ENCODE assay signal across 12 cellular contexts in the genomic region with DNA sequence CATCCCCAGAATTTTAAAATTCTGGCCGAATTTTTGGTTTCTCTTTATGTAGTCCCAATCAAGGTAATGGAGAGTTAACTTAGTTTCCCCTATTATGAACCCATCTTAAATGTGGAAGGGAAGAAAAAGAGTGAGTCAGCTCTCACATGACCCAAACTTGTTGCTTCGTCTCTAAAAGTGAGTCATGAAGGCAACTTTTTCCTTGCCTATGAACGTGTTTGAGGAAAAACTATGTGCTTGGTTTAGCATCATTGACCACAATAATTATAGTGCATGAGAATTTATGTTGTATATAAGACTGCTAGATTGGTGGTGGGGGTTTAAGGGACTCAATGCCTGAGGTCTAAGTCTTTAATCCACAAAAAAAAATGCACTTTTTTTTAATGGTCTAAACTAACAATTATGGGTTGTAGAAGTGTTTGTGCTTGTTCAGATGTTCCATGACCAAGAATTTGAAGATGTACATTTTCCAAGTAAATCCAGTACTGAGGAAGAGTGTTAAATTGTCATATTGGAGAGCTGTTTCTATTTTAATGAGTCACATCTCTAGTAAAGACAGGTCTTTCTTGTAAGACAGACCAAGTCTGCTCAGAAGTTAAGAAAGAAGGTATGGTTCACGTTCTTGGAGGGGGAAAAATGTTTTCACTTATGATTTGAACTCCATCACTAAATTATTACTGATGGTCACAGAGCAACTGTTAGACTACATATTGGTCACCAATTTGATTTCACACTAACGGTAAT.
DNase-seq lines count a peak whose midpoint lies in the region; ATAC-seq and TF ChIP-seq lines count a peak whose summit lies in the region.
"Had no signal": no experiment of that assay in that cellular context is flagged by ENCODE, and none has a peak within 500 bp of the region (broad histone marks: within the 10 kb centered on the region; RNA-seq: fewer than 3 reads in every experiment).

No MANE protein-coding gene starts in this region.

- ATAC-seq in stimulated activated naive CD8-positive, alpha-beta T cell treated with anti-CD3 and anti-CD28 coated beads, Interleukin-15, Interleukin-2, amounts not matched to agents 100 U/mL and 50 U/mL, for 24 hours, result peak; percentile 32
- ATAC-seq in stimulated activated naive CD8-positive, alpha-beta T cell treated with anti-CD3 and anti-CD28 coated beads, Interleukin-15, amount 100 ng/mL, for 72 hours, result no peak
- ATAC-seq in SK-N-SH treated with all-trans-retinoic acid at 6 μM for 48 hours (peak; percentile 60), aorta (ENCODE audit: low FRiP score) (peak; percentile 69), HG03460 (IDR thresholded peaks at IDR 0.05; ENCODE audit: unreplicated experiment) (no peak)

- WGBS in aorta, 2 donors, result 40 to 56% methylated on average over 5 of the region's 5 CpGs

- intact Hi-C loops in aorta (cut with DNase I), result no loop called here

- no peaks in the 10 kb centered on the region for H3K4me1 Mint-ChIP-seq in stimulated activated naive CD8-positive, alpha-beta T cell treated with anti-CD3 and anti-CD28 coated beads, Interleukin-15, amount 100 ng/mL, for 72 hours
- H3K4me1 Mint-ChIP-seq: IgD-negative memory B cell had no signal

- no peaks in the 10 kb centered on the region for H3K27me3 Mint-ChIP-seq in stimulated activated naive CD8-positive, alpha-beta T cell treated with anti-CD3 and anti-CD28 coated beads, Interleukin-15, amount 100 ng/mL, for 72 hours
- H3K27me3 Mint-ChIP-seq: activated CD4-positive, alpha-beta memory T cell treated with anti-CD3 and anti-CD28 coated beads for 36 hours had no signal

- H3K36me3 ChIP-seq in aorta (ENCODE audit: control insufficient read depth in 1 of 2, insufficient read depth in 2 of 2, low read length in 1 of 2) (no peaks in the 10 kb centered on the region), SJCRH30 (no peaks in the 10 kb centered on the region)

- H3K9me3 Mint-ChIP-seq in stimulated activated naive CD8-positive, alpha-beta T cell treated with anti-CD3 and anti-CD28 coated beads, Interleukin-15, amount 100 ng/mL, for 72 hours, result no peaks in the 10 kb centered on the region
- H3K9me3 Mint-ChIP-seq: IgD-negative memory B cell had no signal

- no peak overlapping the region for H3K27ac Mint-ChIP-seq in stimulated activated naive CD8-positive, alpha-beta T cell treated with anti-CD3 and anti-CD28 coated beads, Interleukin-15, amount 100 ng/mL, for 72 hours
- H3K27ac Mint-ChIP-seq: activated CD4-positive, alpha-beta memory T cell treated with anti-CD3 and anti-CD28 coated beads for 36 hours; IgD-negative memory B cell had no signal

- H3K4me3 ChIP-seq in foreskin fibroblast (ENCODE audit: low read depth in 1 of 2, low read length in 2 of 2) (no peak overlapping the region), aorta (ENCODE audit: low read length in 2 of 2) (no peak overlapping the region), SJCRH30 (no peak overlapping the region)
- H3K4me3 ChIP-seq: psoas muscle had no signal

- no peak for DNase-seq in stimulated activated naive CD8-positive, alpha-beta T cell treated with anti-CD3 and anti-CD28 coated beads, Interleukin-15, Interleukin-2, amounts not matched to agents 100 U/mL and 50 U/mL, for 24 hours
- no peak for DNase-seq in stimulated activated naive CD8-positive, alpha-beta T cell treated with anti-CD3 and anti-CD28 coated beads, Interleukin-15, amount 100 ng/mL, for 72 hours
- DNase-seq in foreskin fibroblast, result peak; percentile 83 to 90
- DNase-seq in aorta, result no peak
- no peak for DNase-seq in NCI-H510A (lab: John Stamatoyannopoulos, UW)
- DNase-seq in SJCRH30, result no peak
- DNase-seq: activated CD4-positive, alpha-beta memory T cell treated with anti-CD3 and anti-CD28 coated beads for 36 hours; cerebellar nuclear complex; psoas muscle had no signal

- H3K27ac ChIP-seq in aorta (ENCODE audit: low read depth in 1 of 2, low read length in 2 of 2) (no peak overlapping the region), SJCRH30 (no peak overlapping the region)
- H3K27ac ChIP-seq: psoas muscle had no signal

- no peaks in the 10 kb centered on the region for H3K4me1 ChIP-seq in aorta (ENCODE audit: control insufficient read depth in 1 of 2, insufficient read depth in 2 of 2, low read length in 2 of 2)
- H3K4me1 ChIP-seq in SJCRH30, result no peaks in the 10 kb centered on the region
- H3K4me1 ChIP-seq: psoas muscle had no signal

- no peak overlapping the region for H3K4me3 Mint-ChIP-seq in stimulated activated naive CD8-positive, alpha-beta T cell treated with anti-CD3 and anti-CD28 coated beads, Interleukin-15, amount 100 ng/mL, for 72 hours
- H3K4me3 Mint-ChIP-seq: activated CD4-positive, alpha-beta memory T cell treated with anti-CD3 and anti-CD28 coated beads for 36 hours; IgD-negative memory B cell had no signal

- TF ChIP-seq CTCF in foreskin fibroblast (IDR thresholded peaks at IDR 0.05; ENCODE audit: low read depth, low read length), result no peak

- H3K9me3 ChIP-seq in aorta (ENCODE audit: control insufficient read depth, low read length) (peaks cover 1% of the 10 kb centered on the region), SJCRH30 (replicated peaks) (no peaks in the 10 kb centered on the region)
- H3K9me3 ChIP-seq: psoas muscle had no signal

- H3K27me3 ChIP-seq in aorta (ENCODE audit: control insufficient read depth in 1 of 2, insufficient read depth in 2 of 2, low read length in 1 of 2) (no peaks in the 10 kb centered on the region), SJCRH30 (no peaks in the 10 kb centered on the region)

TF ChIP-seq in SK-N-SH treated with all-trans-retinoic acid at 6 μM for 48 hours, 23 proteins besides CTCF, POLR2A, EP300 and RAD21:
- no peak for TF ChIP-seq GLIS3 (CRISPR knock-in tag; IDR thresholded peaks at IDR 0.05)
- TF ChIP-seq ISL1 (CRISPR knock-in tag; IDR thresholded peaks at IDR 0.05), result 0 out of 2 replicates have a peak, but pooled peaks have one; percentile 1
- peak; percentile 47; the same call in 1 of the 2 replicates for TF ChIP-seq ZFP3 (CRISPR knock-in tag; IDR thresholded peaks at IDR 0.05)
- TF ChIP-seq, protein P1, sequence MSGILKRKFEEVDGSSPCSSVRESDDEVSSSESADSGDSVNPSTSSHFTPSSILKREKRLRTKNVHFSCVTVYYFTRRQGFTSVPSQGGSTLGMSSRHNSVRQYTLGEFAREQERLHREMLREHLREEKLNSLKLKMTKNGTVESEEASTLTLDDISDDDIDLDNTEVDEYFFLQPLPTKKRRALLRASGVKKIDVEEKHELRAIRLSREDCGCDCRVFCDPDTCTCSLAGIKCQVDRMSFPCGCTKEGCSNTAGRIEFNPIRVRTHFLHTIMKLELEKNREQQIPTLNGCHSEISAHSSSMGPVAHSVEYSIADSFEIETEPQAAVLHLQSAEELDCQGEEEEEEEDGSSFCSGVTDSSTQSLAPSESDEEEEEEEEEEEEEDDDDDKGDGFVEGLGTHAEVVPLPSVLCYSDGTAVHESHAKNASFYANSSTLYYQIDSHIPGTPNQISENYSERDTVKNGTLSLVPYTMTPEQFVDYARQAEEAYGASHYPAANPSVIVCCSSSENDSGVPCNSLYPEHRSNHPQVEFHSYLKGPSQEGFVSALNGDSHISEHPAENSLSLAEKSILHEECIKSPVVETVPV (CRISPR knock-in tag; IDR thresholded peaks at IDR 0.05), result no peak

Comparison
In these comparisons a context has a peak if more than half of its experiments do, and no peak if none do; other contexts are left out.
1. ATAC-seq: peak in stimulated activated naive CD8-positive, alpha-beta T cell treated with anti-CD3 and anti-CD28 coated beads, Interleukin-15, Interleukin-2, amounts not matched to agents 100 U/mL and 50 U/mL, for 24 hours (single experiment), SK-N-SH treated with all-trans-retinoic acid at 6 μM for 48 hours (single experiment) and aorta (single experiment); none in stimulated activated naive CD8-positive, alpha-beta T cell treated with anti-CD3 and anti-CD28 coated beads, Interleukin-15, amount 100 ng/mL, for 72 hours (single experiment) and HG03460 (single experiment).
2. DNase-seq: peak in foreskin fibroblast (2 of 2); none in stimulated activated naive CD8-positive, alpha-beta T cell treated with anti-CD3 and anti-CD28 coated beads, Interleukin-15, Interleukin-2, amounts not matched to agents 100 U/mL and 50 U/mL, for 24 hours (single experiment), stimulated activated naive CD8-positive, alpha-beta T cell treated with anti-CD3 and anti-CD28 coated beads, Interleukin-15, amount 100 ng/mL, for 72 hours (0 of 2), aorta (0 of 2), NCI-H510A (single experiment) and SJCRH30 (0 of 2).